ENCODE assay signal across 27 cellular contexts in the genomic region with DNA sequence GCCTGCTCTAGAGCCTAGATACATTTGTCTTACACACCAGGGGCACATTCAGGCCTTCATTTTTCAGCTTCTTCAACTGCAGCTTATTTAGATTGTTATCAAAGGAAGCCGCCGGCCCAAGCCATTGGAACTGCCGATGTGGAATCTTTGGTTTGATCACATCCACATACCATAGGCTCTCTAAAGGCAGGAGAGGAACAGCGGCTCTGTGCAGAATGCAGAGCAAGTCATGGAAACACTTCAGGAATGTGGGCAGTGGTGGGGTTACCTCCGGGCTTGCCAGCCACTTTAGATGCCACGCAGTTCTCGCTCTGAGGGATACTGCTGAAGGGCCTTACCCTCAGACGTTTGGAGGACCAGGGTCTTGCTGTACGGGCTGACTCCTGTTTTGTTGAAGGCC. TPM values are rescaled to one million over a fixed set of nuclear protein-coding genes. Genes with fewer than 3 reads are reported as not detected.
DNase-seq lines count a peak whose midpoint lies in the region; ATAC-seq and TF ChIP-seq lines count a peak whose summit lies in the region.
"Had no signal": no experiment of that assay in that cellular context is flagged by ENCODE, and none has a peak within 500 bp of the region (broad histone marks: within the 10 kb centered on the region; RNA-seq: fewer than 3 reads in every experiment).

No MANE protein-coding gene starts in this region.

- no peak overlapping the region for H2AFZ ChIP-seq in trophoblast cell (ENCODE audit: insufficient read depth, low read length, poor library complexity)

- peak overlapping the region; percentile 24 for H2BK12ac ChIP-seq in trophoblast cell (ENCODE audit: low read length)

- H3K36me3 ChIP-seq in cardiac muscle cell (no peaks in the 10 kb centered on the region), right atrium auricular region (no peaks in the 10 kb centered on the region), left lung (no peaks in the 10 kb centered on the region), trophoblast cell (ENCODE audit: control insufficient read depth in 1 of 2, insufficient read depth in 2 of 2, low read length in 2 of 2) (no peaks in the 10 kb centered on the region), upper lobe of right lung (no peaks in the 10 kb centered on the region)
- H3K36me3 ChIP-seq: SJSA1 had no signal

- peak overlapping the region; percentile 14 for H3K4me2 ChIP-seq in trophoblast cell (ENCODE audit: low read length)

- H3K4me1 ChIP-seq in cardiac muscle cell (ENCODE audit: low read depth) (peaks cover 13% of the 10 kb centered on the region), right atrium auricular region (no peaks in the 10 kb centered on the region), left lung (no peaks in the 10 kb centered on the region), trophoblast cell (ENCODE audit: control insufficient read depth in 1 of 2, insufficient read depth in 2 of 2, low read length in 2 of 2) (peaks cover 8% of the 10 kb centered on the region in 2 experiments), upper lobe of right lung (no peaks in the 10 kb centered on the region)
- H3K4me1 ChIP-seq: Caco-2, SJSA1 had no signal

- H3K9ac ChIP-seq in trophoblast cell (ENCODE audit: low read length): no peak overlapping the region

- TF ChIP-seq CTCF in cardiac muscle cell (IDR thresholded peaks at IDR 0.05; ENCODE audit: low read depth, low read length) (no peak), right atrium auricular region (IDR thresholded peaks at IDR 0.05) (no peak), left lung (IDR thresholded peaks at IDR 0.05) (no peak), upper lobe of right lung (IDR thresholded peaks at IDR 0.05) (no peak)

- no peak overlapping the region for H3K4ac ChIP-seq in trophoblast cell (ENCODE audit: low read depth, low read length)

- no peak overlapping the region for H2AK5ac ChIP-seq in trophoblast cell (ENCODE audit: low read length)

- no peak overlapping the region for H3K4me3 ChIP-seq in cardiac muscle cell
- no peak overlapping the region for H3K4me3 ChIP-seq in right atrium auricular region
- H3K4me3 ChIP-seq in left lung: no peak overlapping the region
- H3K4me3 ChIP-seq in trophoblast cell (ENCODE audit: low read depth, low read length): no peak overlapping the region
- H3K4me3 ChIP-seq in upper lobe of right lung: no peak overlapping the region
- H3K4me3 ChIP-seq: SJSA1 had no signal

- no peak overlapping the region for H3K14ac ChIP-seq in trophoblast cell (ENCODE audit: low read length)

- ATAC-seq in left lung (peak; percentile 74), upper lobe of right lung (peak; percentile 89), GM18502 (IDR thresholded peaks at IDR 0.05; ENCODE audit: poor library complexity, unreplicated experiment) (no peak)
- ATAC-seq: CD8-positive, alpha-beta T cell; HCT116 had no signal

- H3K79me2 ChIP-seq in trophoblast cell (ENCODE audit: control insufficient read depth, insufficient read depth, low read length, poor library complexity): peaks cover 2% of the 10 kb centered on the region

- no peak overlapping the region for H3K23ac ChIP-seq in trophoblast cell (ENCODE audit: low read length)

- intact Hi-C loops in left lung (cut with DNase I) (no loop called here), upper lobe of right lung (cut with DNase I) (no loop called here)

- DNase-seq in cardiac muscle cell (ENCODE audit: low read depth in 1 of 2, low spot score in 1 of 2): peak in 1 of 2 donors; percentile 20
- DNase-seq in right atrium auricular region (ENCODE audit: low spot score): no peak
- DNase-seq in left lung: no peak
- peak; percentile 75 to 92 for DNase-seq in trophoblast cell
- DNase-seq in upper lobe of right lung: no peak
- no peak for DNase-seq in NCI-H2107 treated with DMSO at 0.1 percent for 48 hours (lab: John Stamatoyannopoulos, UW; ENCODE audit: unreplicated experiment)
- DNase-seq in DMS 273 treated with DMSO at 0.1 percent for 48 hours (lab: John Stamatoyannopoulos, UW): no peak
- DNase-seq: Caco-2; CD8-positive, alpha-beta T cell; DMS79 treated with DMSO at 0.1 percent for 48 hours; Karpas-422; NCI-H1092 treated with DMSO at 0.1 percent for 48 hours; NCI-H1436; NCI-H187; NCI-H2081 treated with DMSO at 0.1 percent for 48 hours; NCI-H2171 treated with DMSO at 0.1 percent for 48 hours; NCI-H524; NCI-H748 treated with DMSO at 0.1 percent for 48 hours; NK-92 treated with Interleukin-12 subunit alpha and Interleukin-12 subunit beta, amount 100 ng/mL, for 24 hours; Right ventricle myocardium superior; RPMI8226 had no signal

- no peak overlapping the region for H2BK120ac ChIP-seq in trophoblast cell (ENCODE audit: insufficient read depth, low read length, poor library complexity)

- no peaks in the 10 kb centered on the region for H3K9me3 ChIP-seq in cardiac muscle cell (ENCODE audit: low read depth)
- no peaks in the 10 kb centered on the region for H3K9me3 ChIP-seq in right atrium auricular region
- no peaks in the 10 kb centered on the region for H3K9me3 ChIP-seq in left lung
- H3K9me3 ChIP-seq in trophoblast cell (ENCODE audit: insufficient read depth, low read depth, low read length): no peaks in the 10 kb centered on the region
- no peaks in the 10 kb centered on the region for H3K9me3 ChIP-seq in upper lobe of right lung
- H3K9me3 ChIP-seq: Caco-2, SJSA1 had no signal

- H4K91ac ChIP-seq in trophoblast cell (ENCODE audit: low read depth, low read length): no peak overlapping the region

- no peak overlapping the region for H4K8ac ChIP-seq in trophoblast cell (ENCODE audit: low read depth, low read length)

- H2BK5ac ChIP-seq in trophoblast cell (ENCODE audit: low read depth, low read length, poor library complexity): peak overlapping the region; percentile 4

- H3K27me3 ChIP-seq in cardiac muscle cell (no peaks in the 10 kb centered on the region), right atrium auricular region (no peaks in the 10 kb centered on the region), left lung (no peaks in the 10 kb centered on the region), trophoblast cell (ENCODE audit: insufficient read depth, low read length) (no peaks in the 10 kb centered on the region), upper lobe of right lung (no peaks in the 10 kb centered on the region)
- H3K27me3 ChIP-seq: SJSA1 had no signal

- H3K79me1 ChIP-seq in trophoblast cell (ENCODE audit: low read length): peaks cover 5% of the 10 kb centered on the region

- peak overlapping the region; percentile 48 for H3K27ac ChIP-seq in cardiac muscle cell
- H3K27ac ChIP-seq in right atrium auricular region: no peak overlapping the region
- H3K27ac ChIP-seq in left lung: no peak overlapping the region
- H3K27ac ChIP-seq in trophoblast cell (ENCODE audit: low read depth, low read length): peak overlapping the region; percentile 26
- H3K27ac ChIP-seq in upper lobe of right lung: no peak overlapping the region
- H3K27ac ChIP-seq: 22Rv1, C4-2B, HL-60, SJSA1 had no signal

- H3K18ac ChIP-seq in trophoblast cell (ENCODE audit: low read length): no peak overlapping the region

- no CpG with 5 or more reads among the region's 9 CpGs for WGBS in trophoblast cell (ENCODE audit: extremely low coverage, insufficient coverage, insufficient read length)

- H4K12ac ChIP-seq in trophoblast cell (ENCODE audit: low read depth, low read length): no peak overlapping the region

RNA-seq across cellular contexts. Expression of gene PYGL, which starts 53.4 kb away (rescaled TPM):
- total RNA-seq in cardiac muscle cell (46.7 and 59.0 TPM in 2 replicates), right atrium auricular region (10 to 100 TPM in 1 of 2 donors, 1 to 10 TPM in 1; 7.0 to 27.1 TPM), left lung (10 to 100 TPM; 48.8 to 85.4 TPM), upper lobe of right lung (46.3 TPM)
- polyA plus RNA-seq in cardiac muscle cell: 36.6 and 42.3 TPM in 2 replicates
- 14.9 and 16.2 TPM in 2 replicates for polyA plus RNA-seq in trophoblast cell (2013)

Comparison
In these comparisons a context has a peak if more than half of its experiments do, and no peak if none do; other contexts are left out.
1. H3K27ac ChIP-seq: peak in cardiac muscle cell (single experiment) and trophoblast cell (single experiment); none in right atrium auricular region (0 of 2), left lung (0 of 2) and upper lobe of right lung (single experiment).
2. DNase-seq: peak in trophoblast cell (2 of 2); none in right atrium auricular region (single experiment), left lung (0 of 2), upper lobe of right lung (single experiment), NCI-H2107 treated with DMSO at 0.1 percent for 48 hours (single experiment) and DMS 273 treated with DMSO at 0.1 percent for 48 hours (single experiment).